ENCODE assay signal across 8 cellular contexts in genomic region chr19:18496167-18496979, GRCh38. TPM values are rescaled to one million over a fixed set of nuclear protein-coding genes. Genes with fewer than 3 reads are reported as not detected.
DNase-seq lines count a peak whose midpoint lies in the region; ATAC-seq, FAIRE-seq and TF ChIP-seq lines count a peak whose summit lies in the region.

No MANE protein-coding gene starts in this region.

- peaks cover 75% of the 10 kb centered on the region for H3K4me1 Mint-ChIP-seq in activated naive CD8-positive, alpha-beta T cell treated with anti-CD3 and anti-CD28 coated beads, Interleukin-2, amount 50 U/mL, for 24 hours

- H3K4me1 ChIP-seq in A673 (ENCODE audit: insufficient read depth, low read length, poor library complexity, severe bottlenecking) (peaks cover 14% of the 10 kb centered on the region), mucosa of descending colon (ENCODE audit: low read depth) (peaks cover 54% of the 10 kb centered on the region)

- intact Hi-C loops in A673 (cut with micrococcal nuclease; ENCODE audit: unreplicated experiment) (no loop called here), mucosa of descending colon (cut with DNase I, micrococcal nuclease) (no loop called here), head of caudate nucleus (cut with DNase I) (no loop called here)

- H3K9me3 Mint-ChIP-seq in activated naive CD8-positive, alpha-beta T cell treated with anti-CD3 and anti-CD28 coated beads, Interleukin-2, amount 50 U/mL, for 24 hours: no peaks in the 10 kb centered on the region

- TF ChIP-seq CTCF in A673 (conservative IDR thresholded peaks at IDR 0.05; ENCODE audit: low read depth, low read length) (no peak), mucosa of descending colon (IDR thresholded peaks at IDR 0.05) (no peak)

- H3K27ac Mint-ChIP-seq in activated naive CD8-positive, alpha-beta T cell treated with anti-CD3 and anti-CD28 coated beads, Interleukin-2, amount 50 U/mL, for 24 hours: peak overlapping the region; percentile 85

- POLR2A ChIA-PET in A673 (lab: Charles Lee; ENCODE audit: low non-redundant PET): no interaction called here

- peaks cover 2% of the 10 kb centered on the region for H3K36me3 Mint-ChIP-seq in activated naive CD8-positive, alpha-beta T cell treated with anti-CD3 and anti-CD28 coated beads, Interleukin-2, amount 50 U/mL, for 24 hours (ENCODE audit: low read depth)

- H3K4me3 Mint-ChIP-seq in activated naive CD8-positive, alpha-beta T cell treated with anti-CD3 and anti-CD28 coated beads, Interleukin-2, amount 50 U/mL, for 24 hours: peak overlapping the region; percentile 55

- H3K4me3 ChIP-seq in A673 (ENCODE audit: low read depth, low read length, poor library complexity, severe bottlenecking) (no peak overlapping the region), mucosa of descending colon (no peak overlapping the region)

- no peaks in the 10 kb centered on the region for H3K9me3 ChIP-seq in A673 (ENCODE audit: low read depth, low read length, poor library complexity, severe bottlenecking)
- H3K9me3 ChIP-seq in mucosa of descending colon: no peaks in the 10 kb centered on the region

- no peaks in the 10 kb centered on the region for H3K27me3 Mint-ChIP-seq in activated naive CD8-positive, alpha-beta T cell treated with anti-CD3 and anti-CD28 coated beads, Interleukin-2, amount 50 U/mL, for 24 hours

- FAIRE-seq in H54 (lab: Jason Lieb, UNC): peak; percentile 41

- no peaks in the 10 kb centered on the region for H3K27me3 ChIP-seq in A673 (replicated peaks; ENCODE audit: insufficient read depth, low read depth, low read length, poor library complexity)

- ATAC-seq in activated naive CD8-positive, alpha-beta T cell treated with anti-CD3 and anti-CD28 coated beads, Interleukin-2, amount 50 U/mL, for 24 hours: peak; percentile 98
- ATAC-seq in mucosa of descending colon (peak; percentile 78), HG02973 (IDR thresholded peaks at IDR 0.05; ENCODE audit: unreplicated experiment) (no peak), GM18517 (IDR thresholded peaks at IDR 0.05; ENCODE audit: unreplicated experiment) (no peak)

- H3K27ac ChIP-seq in A673 (ENCODE audit: low read depth, low read length, poor library complexity, severe bottlenecking): no peak overlapping the region

- no peaks in the 10 kb centered on the region for H3K36me3 ChIP-seq in A673 (ENCODE audit: insufficient read depth, low read length, poor library complexity, severe bottlenecking)
- H3K36me3 ChIP-seq in mucosa of descending colon (ENCODE audit: low read depth): no peaks in the 10 kb centered on the region

- no peak for TF ChIP-seq POLR2A in H54 (IDR thresholded peaks at IDR 0.05; ENCODE audit: low read depth, low read length)

- CTCF ChIA-PET in A673 (lab: Charles Lee): interaction anchor here (0.6 kb wide), 1 partner anchor 491 kb away, joined by 3 read pairs; no protein-coding TSS in a partner anchor

- peak; percentile 26 for DNase-seq in A673 (ENCODE audit: low spot score)
- DNase-seq in H54 (ENCODE audit: insufficient read length, low spot score): peak; percentile 78
- DNase-seq in SKM-1 treated with dmso at 0.1 percent for 144 hours (lab: John Stamatoyannopoulos, UW; ENCODE audit: unreplicated experiment): peak; percentile 79
- peak; percentile 60 for DNase-seq in activated naive CD8-positive, alpha-beta T cell treated with anti-CD3 and anti-CD28 coated beads, Interleukin-2, amount 50 U/mL, for 24 hours
- peak; percentile 67 to 80 (median 78) for DNase-seq in mucosa of descending colon
- DNase-seq in head of caudate nucleus: no peak

- no TSS peak for BruUV-seq in A673 (replicated peaks; lab: Mats Ljungman, UMichigan)

RNA-seq across cellular contexts. Expression of gene ELL, which starts 25.5 kb away (rescaled TPM):
- total RNA-seq in A673 (2021) (15.8 and 16.4 TPM in 2 replicates), mucosa of descending colon (10 to 100 TPM; 17.8 to 21.6 (median 18.9) TPM)

RNA-seq across cellular contexts. Expression of gene FKBP8, which starts 47.0 kb away (rescaled TPM):
- total RNA-seq in A673 (2021): 210 and 245 TPM in 2 replicates
- 100 to 1,000 TPM; 152 to 256 (median 162) TPM for total RNA-seq in mucosa of descending colon

RNA-seq across cellular contexts. Expression of gene ISYNA1, which starts 58.4 kb away (rescaled TPM):
- 153 and 223 TPM in 2 replicates for total RNA-seq in A673 (2021)
- total RNA-seq in mucosa of descending colon: 10 to 100 TPM; 10.2 to 20.0 (median 13.2) TPM

Comparison
In these comparisons a context has a peak if more than half of its experiments do, and no peak if none do; other contexts are left out.
1. DNase-seq: peak in A673 (single experiment), H54 (single experiment), SKM-1 treated with dmso at 0.1 percent for 144 hours (single experiment), activated naive CD8-positive, alpha-beta T cell treated with anti-CD3 and anti-CD28 coated beads, Interleukin-2, amount 50 U/mL, for 24 hours (single experiment) and mucosa of descending colon (3 of 3); none in head of caudate nucleus (0 of 42).
2. ATAC-seq: peak in activated naive CD8-positive, alpha-beta T cell treated with anti-CD3 and anti-CD28 coated beads, Interleukin-2, amount 50 U/mL, for 24 hours (single experiment) and mucosa of descending colon (single experiment); none in HG02973 (single experiment) and GM18517 (single experiment).